Comparison of ENCODE assay signal across 1 cellular context in genomic region chr2:39663187-39663930, GRCh38.
TF ChIP-seq lines count a peak whose summit lies in the region.

No MANE protein-coding gene starts in this region.

TF ChIP-seq in HepG2, 621 proteins besides CTCF, POLR2A, EP300 and RAD21:
- TF ChIP-seq SIN3B (IDR thresholded peaks at IDR 0.05; ENCODE audit: low read length): no peak
- no peak for TF ChIP-seq TBX2 (CRISPR knock-in tag; IDR thresholded peaks at IDR 0.05; ENCODE audit: borderline replicate concordance)
- TF ChIP-seq ZBTB33 (CRISPR knock-in tag; IDR thresholded peaks at IDR 0.05): peak; percentile 83; the same call in 1 of the 2 replicates
- TF ChIP-seq ESRRA (CRISPR knock-in tag; IDR thresholded peaks at IDR 0.05; ENCODE audit: low read depth): no peak
- no peak for TF ChIP-seq SNRNP70 (IDR thresholded peaks at IDR 0.05; ENCODE audit: low read depth, low read length)
- no peak for TF ChIP-seq NR2F2 (IDR thresholded peaks at IDR 0.05; ENCODE audit: borderline replicate concordance, low read depth)
- TF ChIP-seq ZNF12 (CRISPR knock-in tag; IDR thresholded peaks at IDR 0.05): peak; percentile 67; the same call in 1 of the 2 replicates
- no peak for TF ChIP-seq ZNF564 (CRISPR knock-in tag; IDR thresholded peaks at IDR 0.05)
- no peak for TF ChIP-seq POGZ (CRISPR knock-in tag; IDR thresholded peaks at IDR 0.05)
- no peak for TF ChIP-seq FIP1L1 (IDR thresholded peaks at IDR 0.05; ENCODE audit: borderline replicate concordance, insufficient read depth, low read depth, low read length)
- no peak for TF ChIP-seq PITX1 (CRISPR knock-in tag; IDR thresholded peaks at IDR 0.05)
